1 cellular context compared by ENCODE assay signal in genomic region chr2:96267159-96267971, GRCh38.
TF ChIP-seq lines count a peak whose summit lies in the region.

No MANE protein-coding gene starts in this region.

TF ChIP-seq in HepG2, 621 proteins besides CTCF, POLR2A, EP300 and RAD21 (continued from another document and continues in another):
- TF ChIP-seq ZNF18 (CRISPR knock-in tag; IDR thresholded peaks at IDR 0.05; ENCODE audit: insufficient replicate concordance) (no peak), YEATS2 (CRISPR knock-in tag; IDR thresholded peaks at IDR 0.05; ENCODE audit: borderline replicate concordance) (no peak), RBM22 (optimal IDR thresholded peaks at IDR 0.05; ENCODE audit: low read length) (peak; percentile 34), LRRFIP1 (CRISPR knock-in tag; conservative IDR thresholded peaks at IDR 0.05) (no peak), ZBTB25 (CRISPR knock-in tag; IDR thresholded peaks at IDR 0.05) (no peak), ZBTB1 (CRISPR knock-in tag; IDR thresholded peaks at IDR 0.05; ENCODE audit: borderline replicate concordance) (no peak), CBX2 (IDR thresholded peaks at IDR 0.05; ENCODE audit: low read depth, low read length) (no peak), CBX2 (CRISPR knock-in tag; IDR thresholded peaks at IDR 0.05; ENCODE audit: low read depth) (no peak), ZNF451 (CRISPR knock-in tag; IDR thresholded peaks at IDR 0.05) (no peak), HNRNPH1 (optimal IDR thresholded peaks at IDR 0.05; ENCODE audit: low read depth, low read length) (no peak), RARA (CRISPR knock-in tag; IDR thresholded peaks at IDR 0.05) (no peak), SCMH1 (CRISPR knock-in tag; IDR thresholded peaks at IDR 0.05; ENCODE audit: borderline replicate concordance) (no peak), BRCA1 (CRISPR knock-in tag; IDR thresholded peaks at IDR 0.05) (no peak), ZFP36 (IDR thresholded peaks at IDR 0.05; ENCODE audit: borderline replicate concordance, low read depth, low read length, partially characterized antibody) (no peak), ZNF251 (CRISPR knock-in tag; IDR thresholded peaks at IDR 0.05) (no peak), CCDC6 (CRISPR knock-in tag; IDR thresholded peaks at IDR 0.05) (no peak), MED13 (CRISPR knock-in tag; IDR thresholded peaks at IDR 0.05) (no peak), ZBTB34 (CRISPR knock-in tag; IDR thresholded peaks at IDR 0.05) (no peak), KDM5B (CRISPR knock-in tag; IDR thresholded peaks at IDR 0.05; ENCODE audit: borderline replicate concordance) (no peak), PPARG (CRISPR knock-in tag; conservative IDR thresholded peaks at IDR 0.05) (0 out of 2 replicates have a peak, but pooled peaks have one; percentile 4), ZBED4 (CRISPR knock-in tag; IDR thresholded peaks at IDR 0.05; ENCODE audit: borderline replicate concordance) (no peak), ZMYM3 (CRISPR knock-in tag; IDR thresholded peaks at IDR 0.05) (no peak), ZSCAN30 (CRISPR knock-in tag; IDR thresholded peaks at IDR 0.05) (no peak), HMGXB4 (CRISPR knock-in tag; IDR thresholded peaks at IDR 0.05; ENCODE audit: borderline replicate concordance in 1 of 2, low read depth in 1 of 2) (peak in 1 of 2 experiments; percentile 57; a peak in 1 of 4 replicates), HOXD1 (CRISPR knock-in tag; IDR thresholded peaks at IDR 0.05) (no peak), CBX1 (IDR thresholded peaks at IDR 0.05; ENCODE audit: low read depth) (no peak), DMAP1 (CRISPR knock-in tag; IDR thresholded peaks at IDR 0.05) (no peak), ZBTB39 (CRISPR knock-in tag; IDR thresholded peaks at IDR 0.05) (no peak), ATF2 (CRISPR knock-in tag; IDR thresholded peaks at IDR 0.05) (no peak), ZBTB10 (CRISPR knock-in tag; IDR thresholded peaks at IDR 0.05; ENCODE audit: borderline replicate concordance) (no peak), NONO (IDR thresholded peaks at IDR 0.05) (no peak), NONO (CRISPR knock-in tag; conservative IDR thresholded peaks at IDR 0.05) (peak; percentile 59), ZC3H4 (CRISPR knock-in tag; IDR thresholded peaks at IDR 0.05; ENCODE audit: borderline replicate concordance) (no peak), U2AF2 (IDR thresholded peaks at IDR 0.05; ENCODE audit: low read depth, low read length) (no peak), PHF8 (CRISPR knock-in tag; IDR thresholded peaks at IDR 0.05) (no peak), REPIN1 (CRISPR knock-in tag; IDR thresholded peaks at IDR 0.05; ENCODE audit: borderline replicate concordance, low read depth) (peak; percentile 60; the same call in 1 of the 2 replicates), POLR2G (IDR thresholded peaks at IDR 0.05; ENCODE audit: low read depth, low read length) (no peak), RCOR2 (CRISPR knock-in tag; IDR thresholded peaks at IDR 0.05) (no peak), MAF1 (CRISPR knock-in tag; IDR thresholded peaks at IDR 0.05; ENCODE audit: borderline replicate concordance) (no peak), NRL (CRISPR knock-in tag; IDR thresholded peaks at IDR 0.05; ENCODE audit: borderline replicate concordance) (no peak), ZNF10 (CRISPR knock-in tag; IDR thresholded peaks at IDR 0.05; ENCODE audit: borderline replicate concordance, low read depth) (no peak), ZNF468 (CRISPR knock-in tag; IDR thresholded peaks at IDR 0.05) (no peak)
